ENCODE assay signal across 10 cellular contexts in the genomic region with DNA sequence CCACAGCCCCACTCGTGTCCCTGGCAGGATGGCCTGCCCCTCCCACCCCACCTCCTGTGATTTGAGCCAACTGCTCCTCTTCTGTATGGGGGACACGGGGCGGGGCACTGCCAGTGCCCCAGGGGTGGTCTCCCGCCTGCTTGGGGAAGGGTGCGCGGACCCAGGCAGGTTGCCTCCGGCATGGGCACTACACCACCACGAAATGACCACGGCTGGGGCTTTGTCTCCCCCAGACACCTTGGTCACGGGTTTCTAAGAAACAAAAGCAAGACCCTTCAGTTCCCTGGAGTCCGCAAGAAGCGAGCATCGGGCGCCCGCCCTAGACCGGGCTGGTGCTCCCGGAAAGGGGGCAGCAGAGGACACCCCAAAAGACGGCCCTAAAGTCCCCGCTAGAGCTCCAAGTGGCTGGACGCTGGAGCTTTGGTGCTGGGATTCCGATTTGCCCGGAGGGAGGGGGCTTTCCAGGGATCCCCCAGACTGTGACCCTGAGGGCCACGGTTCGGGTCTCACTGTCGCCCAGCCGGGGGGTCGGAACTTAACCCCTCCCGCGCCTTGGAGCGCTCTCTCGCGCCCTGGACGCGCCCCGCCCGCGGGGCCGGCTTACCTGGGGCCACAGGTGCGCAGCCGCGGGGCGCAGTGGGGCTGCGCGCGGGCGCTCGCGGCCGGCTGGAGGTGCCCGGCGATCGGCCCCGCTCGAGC.
DNase-seq lines count a peak whose midpoint lies in the region; ATAC-seq and TF ChIP-seq lines count a peak whose summit lies in the region.
"Had no signal": no experiment of that assay in that cellular context is flagged by ENCODE, and none has a peak within 500 bp of the region (broad histone marks: within the 10 kb centered on the region; RNA-seq: fewer than 3 reads in every experiment).

No MANE protein-coding gene starts in this region.

- peak overlapping the region; percentile 64 for H3K9ac ChIP-seq in mesenchymal stem cell (ENCODE audit: low read length)

- TF ChIP-seq CTCF in endothelial cell (IDR thresholded peaks at IDR 0.05; ENCODE audit: unreplicated experiment) (no peak), tibial nerve (IDR thresholded peaks at IDR 0.05) (no peak)

- no peak overlapping the region for H3K27ac Mint-ChIP-seq in endothelial cell (ENCODE audit: unreplicated experiment)

- H3K23ac ChIP-seq in mesenchymal stem cell (ENCODE audit: low read length in 2 of 2) = no peak overlapping the region

- no peaks in the 10 kb centered on the region for H3K36me3 Mint-ChIP-seq in endothelial cell (ENCODE audit: low read depth, unreplicated experiment)

- H3K4me3 ChIP-seq in mesenchymal stem cell (ENCODE audit: insufficient read depth in 1 of 2, low read depth in 1 of 2, low read length in 2 of 2) (peak overlapping the region; percentile 62 to 77), tibial nerve (peak overlapping the region; percentile 12 to 56 (median 32))

- H3K4me1 ChIP-seq in mesenchymal stem cell (ENCODE audit: control insufficient read depth, insufficient read depth, low read depth, low read length) = peaks cover 25% of the 10 kb centered on the region
- H3K4me1 ChIP-seq in tibial nerve = peaks cover 0 to 32% (median 0%) of the 10 kb centered on the region in 4 donors

- H2AK5ac ChIP-seq in mesenchymal stem cell (ENCODE audit: low read length, severe bottlenecking) = no peak overlapping the region

- no peak for ATAC-seq in HG02623 (IDR thresholded peaks at IDR 0.05; ENCODE audit: unreplicated experiment)

- H3K27ac ChIP-seq in mesenchymal stem cell (ENCODE audit: low read length, poor library complexity, severe bottlenecking) (no peak overlapping the region), tibial nerve (peak overlapping the region in 1 of 4 donors; percentile 24)
- H3K27ac ChIP-seq: 22Rv1 had no signal

- peak overlapping the region; percentile 40 to 59 for H3K18ac ChIP-seq in mesenchymal stem cell (ENCODE audit: low read depth in 1 of 2, low read length in 2 of 2)

- H3K27me3 ChIP-seq in mesenchymal stem cell (ENCODE audit: control insufficient read depth in 1 of 2, insufficient read depth in 1 of 2, low read length in 2 of 2) (peaks cover 29 to 47% of the 10 kb centered on the region in 2 experiments), tibial nerve (peaks cover 0 to 12% of the 10 kb centered on the region in 2 donors)

- H2BK15ac ChIP-seq in mesenchymal stem cell (ENCODE audit: low read depth, poor library complexity, severe bottlenecking) = peak overlapping the region; percentile 40

- peak overlapping the region in 1 of 2 experiments; percentile 75 for H3K4ac ChIP-seq in mesenchymal stem cell (ENCODE audit: low read depth in 1 of 2, low read length in 2 of 2)

- TF ChIP-seq POLR2A in tibial nerve (IDR thresholded peaks at IDR 0.05) = no peak

- DNase-seq in DMS 273 (lab: John Stamatoyannopoulos, UW; ENCODE audit: unreplicated experiment) (peak; percentile 12), DMS 273 treated with DMSO at 0.1 percent for 48 hours (lab: John Stamatoyannopoulos, UW) (no peak), endothelial cell (ENCODE audit: low spot score) (no peak), mesenchymal stem cell (no peak), tibial nerve (ENCODE audit: low spot score in 2 of 2) (no peak), C1 segment of cervical spinal cord (lab: John Stamatoyannopoulos, UW) (no peak)
- DNase-seq in effector CD4-positive, alpha-beta T cell = no peak
- DNase-seq: NCI-H524 treated with DMSO at 0.1 percent for 48 hours had no signal

- H2BK12ac ChIP-seq in mesenchymal stem cell (ENCODE audit: low read length in 2 of 2) = peak overlapping the region; percentile 21 to 33

- peaks cover 3% of the 10 kb centered on the region for H3K79me1 ChIP-seq in mesenchymal stem cell (replicated peaks; ENCODE audit: low read length, poor library complexity, severe bottlenecking)

- no peaks in the 10 kb centered on the region for H3K36me3 ChIP-seq in mesenchymal stem cell (ENCODE audit: control insufficient read depth in 1 of 2, insufficient read depth in 2 of 2, low read depth in 1 of 2, low read length in 2 of 2)
- no peaks in the 10 kb centered on the region for H3K36me3 ChIP-seq in tibial nerve

- peak overlapping the region; percentile 11 to 25 for H3K14ac ChIP-seq in mesenchymal stem cell (ENCODE audit: low read length in 2 of 2)

- H3K4me2 ChIP-seq in mesenchymal stem cell (ENCODE audit: low read length, poor library complexity, severe bottlenecking) = peak overlapping the region; percentile 87

- no peak overlapping the region for H2BK5ac ChIP-seq in mesenchymal stem cell (ENCODE audit: low read depth, low read length, poor library complexity, severe bottlenecking)

- no peaks in the 10 kb centered on the region for H3K9me3 ChIP-seq in mesenchymal stem cell (ENCODE audit: control insufficient read depth, low read length)
- H3K9me3 ChIP-seq in tibial nerve = no peaks in the 10 kb centered on the region

- WGBS in mesenchymal stem cell = 6% methylated on average over 48 of the region's 54 CpGs
- 4 to 7% methylated on average over 16 to 22 of the region's 54 CpGs for WGBS in tibial nerve, 2 donors

- peaks cover 11% of the 10 kb centered on the region for H3K4me1 Mint-ChIP-seq in endothelial cell (ENCODE audit: unreplicated experiment)

- H2AFZ ChIP-seq in mesenchymal stem cell (ENCODE audit: low read depth, low read length) = peak overlapping the region; percentile 62

- peaks cover 9% of the 10 kb centered on the region for H3K27me3 Mint-ChIP-seq in endothelial cell (ENCODE audit: unreplicated experiment)

- peak overlapping the region; percentile 91 for H4K8ac ChIP-seq in mesenchymal stem cell (ENCODE audit: low read length)

- no peak for TF ChIP-seq EP300 in tibial nerve (IDR thresholded peaks at IDR 0.05)

- no peaks in the 10 kb centered on the region for H3K9me3 Mint-ChIP-seq in endothelial cell (ENCODE audit: unreplicated experiment)

- peak overlapping the region; percentile 72 for H3K4me3 Mint-ChIP-seq in endothelial cell (ENCODE audit: unreplicated experiment)

- peak overlapping the region; percentile 77 for H2BK120ac ChIP-seq in mesenchymal stem cell (ENCODE audit: low read depth, low read length)

- H4K91ac ChIP-seq in mesenchymal stem cell (ENCODE audit: low read length) = peak overlapping the region; percentile 87
